In the genomic region with DNA sequence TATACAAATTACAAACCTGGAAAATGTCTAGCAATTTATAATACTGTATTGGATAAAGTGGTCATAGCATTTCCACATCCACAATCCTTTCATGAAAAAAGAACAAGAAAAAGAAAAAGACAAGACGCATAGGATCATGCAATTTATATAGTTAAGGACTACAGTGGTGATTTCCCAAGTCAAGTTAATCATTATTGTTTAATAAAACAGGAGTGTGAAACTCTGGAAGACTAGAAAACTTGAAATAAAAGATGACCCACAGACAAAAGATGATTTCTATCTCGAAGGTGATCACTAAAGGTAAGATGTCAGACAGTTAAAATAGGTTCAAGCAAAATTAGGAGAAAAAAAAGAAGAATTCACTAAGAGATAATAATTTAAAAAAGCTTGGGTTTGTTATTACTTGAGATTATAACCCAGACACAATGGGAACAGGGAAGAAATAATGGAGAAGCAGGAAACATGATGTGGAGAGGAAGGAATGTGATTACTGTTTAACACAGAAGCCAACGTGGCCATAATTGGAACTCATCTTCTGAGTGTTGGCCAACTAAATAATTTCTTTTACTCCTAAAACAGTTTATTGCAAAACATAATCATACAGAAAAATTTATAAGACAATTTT, we compare ENCODE assay signal across 26 cellular contexts.
"Had no signal": no experiment of that assay in that cellular context is flagged by ENCODE, and none has a peak within 500 bp of the region (broad histone marks: within the 10 kb centered on the region; RNA-seq: fewer than 3 reads in every experiment).

No MANE protein-coding gene starts in this region.

- H3K9me3 ChIP-seq: adrenal gland, SK-N-SH had no signal

- H3K36me3 ChIP-seq: adrenal gland, brain microvascular endothelial cell, SJSA1 had no signal

- H3K27me3 Mint-ChIP-seq: activated CD4-positive, alpha-beta T cell treated with anti-CD3 and anti-CD28 coated beads, Interleukin-2, amount 10 ng/mL, durations not matched to agents 24 days and 14 days; activated T-cell treated with anti-CD3 and anti-CD28 coated beads, Interleukin-2, amount 50 U/mL, for 24 hours had no signal

- H3K4me1 Mint-ChIP-seq: activated CD4-positive, alpha-beta T cell treated with anti-CD3 and anti-CD28 coated beads, Interleukin-2, amount 10 ng/mL, durations not matched to agents 24 days and 14 days had no signal

- ATAC-seq: activated CD8-positive, alpha-beta T cell treated with anti-CD3 and anti-CD28 coated beads, Interleukin-2, amount 10 ng/mL, durations not matched to agents 7 days and 5 days; activated naive CD4-positive, alpha-beta T cell treated with anti-CD3 and anti-CD28 coated beads, Interleukin-2, amount 50 U/mL, for 72 hours; Panc1 had no signal

- H3K4me3 ChIP-seq: adrenal gland, SJSA1 had no signal

- H3K4me1 ChIP-seq: adrenal gland, SJSA1 had no signal

- H3K9me3 Mint-ChIP-seq: activated naive CD4-positive, alpha-beta T cell treated with anti-CD3 and anti-CD28 coated beads for 36 hours had no signal

- H3K27ac ChIP-seq: adrenal gland, brain microvascular endothelial cell, KMS-11, SJSA1 had no signal

- H3K27me3 ChIP-seq: adrenal gland, brain microvascular endothelial cell, SJSA1 had no signal

- H3K4me3 Mint-ChIP-seq: activated CD4-positive, alpha-beta T cell treated with anti-CD3 and anti-CD28 coated beads, Interleukin-2, amount 10 ng/mL, durations not matched to agents 24 days and 14 days; activated CD8-positive, alpha-beta T cell treated with anti-CD3 and anti-CD28 coated beads, Interleukin-2, amount 10 ng/mL, durations not matched to agents 7 days and 5 days; activated naive CD4-positive, alpha-beta T cell treated with anti-CD3 and anti-CD28 coated beads for 36 hours; activated T-cell treated with anti-CD3 and anti-CD28 coated beads, Interleukin-2, amount 50 U/mL, for 24 hours; T-helper 1 cell treated with Interleukin-12 subunit alpha and Interleukin-12 subunit beta and Interleukin-4 antibody, amounts not matched to agents 30 μg/mL and 1 μg/mL, for 36 hours; T-helper 2 cell treated with Interferon-gamma antibody and Interleukin-4, amounts not matched to agents 5 μg/mL and 100 μg/mL, for 36 hours had no signal

- H3K36me3 Mint-ChIP-seq: activated naive CD4-positive, alpha-beta T cell treated with anti-CD3 and anti-CD28 coated beads, Interleukin-2, amount 50 U/mL, for 72 hours had no signal

- DNase-seq: activated CD4-positive, alpha-beta T cell treated with anti-CD3 and anti-CD28 coated beads, Interleukin-2, amount 10 ng/mL, durations not matched to agents 24 days and 14 days; activated CD4-positive, alpha-beta T cell treated with anti-CD3 and anti-CD28 coated beads, Interleukin-2, amount 50 U/mL, for 4 hours; activated CD8-positive, alpha-beta T cell treated with anti-CD3 and anti-CD28 coated beads, Interleukin-2, amount 10 ng/mL, durations not matched to agents 7 days and 5 days; activated gamma-delta T cell treated with Interleukin-2 at 50 U/mL for 16 hours; activated naive CD4-positive, alpha-beta T cell treated with anti-CD3 and anti-CD28 coated beads for 36 hours; activated T-cell treated with anti-CD3 and anti-CD28 coated beads, Interleukin-2, amount 50 U/mL, for 24 hours; adrenal gland; brain microvascular endothelial cell; MM.1S; MV-4-11; NCI-H1092; NCI-H1436 treated with DMSO at 0.1 percent for 48 hours; NCI-H1694 treated with DMSO at 0.1 percent for 48 hours; NCI-H2029; NCI-H345; NCI-H524 treated with DMSO at 0.1 percent for 48 hours; RPMI8226; SHP77 treated with DMSO at 0.1 percent for 48 hours; SK-N-SH had no signal

- H3K27ac Mint-ChIP-seq: activated CD4-positive, alpha-beta T cell treated with anti-CD3 and anti-CD28 coated beads, Interleukin-2, amount 10 ng/mL, durations not matched to agents 24 days and 14 days; activated CD8-positive, alpha-beta T cell treated with anti-CD3 and anti-CD28 coated beads, Interleukin-2, amount 10 ng/mL, durations not matched to agents 7 days and 5 days; activated naive CD4-positive, alpha-beta T cell treated with anti-CD3 and anti-CD28 coated beads for 36 hours; activated naive CD4-positive, alpha-beta T cell treated with anti-CD3 and anti-CD28 coated beads, Interleukin-2, amount 50 U/mL, for 72 hours; activated T-cell treated with anti-CD3 and anti-CD28 coated beads, Interleukin-2, amount 50 U/mL, for 24 hours; activated T-helper 2 cell treated with anti-CD3 and anti-CD28 coated beads, Interferon-gamma antibody, Interleukin-2, Interleukin-4, amounts not matched to agents 10 μg/mL and 5 μg/mL and 100 μg/mL, durations not matched to agents 14 hours and 24 hours and 36 hours; T-helper 1 cell treated with Interleukin-12 subunit alpha and Interleukin-12 subunit beta and Interleukin-4 antibody, amounts not matched to agents 30 μg/mL and 1 μg/mL, for 36 hours; T-helper 2 cell treated with Interferon-gamma antibody and Interleukin-4, amounts not matched to agents 5 μg/mL and 100 μg/mL, for 36 hours had no signal
